ENCODE assay signal across 21 cellular contexts in genomic region chr2:36565712-36566111, GRCh38.
"Had no signal": no experiment of that assay in that cellular context is flagged by ENCODE, and none has a peak within 500 bp of the region (broad histone marks: within the 10 kb centered on the region; RNA-seq: fewer than 3 reads in every experiment).

No MANE protein-coding gene starts in this region.

- H3K4me3 Mint-ChIP-seq: activated naive CD8-positive, alpha-beta T cell treated with anti-CD3 and anti-CD28 coated beads for 36 hours; activated T-cell treated with anti-CD3 and anti-CD28 coated beads, Interleukin-2, amount 50 U/mL, for 24 hours; central memory CD8-positive, alpha-beta T cell; effector memory CD8-positive, alpha-beta T cell had no signal

- ATAC-seq: effector memory CD8-positive, alpha-beta T cell; left lobe of liver; lower lobe of right lung; mucosa of descending colon; stimulated activated naive CD8-positive, alpha-beta T cell treated with anti-CD3 and anti-CD28 coated beads, Interleukin-15, Interleukin-2, amounts not matched to agents 100 U/mL and 50 U/mL, for 24 hours; upper lobe of right lung had no signal

- H3K27me3 Mint-ChIP-seq: activated naive CD8-positive, alpha-beta T cell treated with anti-CD3 and anti-CD28 coated beads for 36 hours; activated T-cell treated with anti-CD3 and anti-CD28 coated beads, Interleukin-2, amount 50 U/mL, for 24 hours; central memory CD8-positive, alpha-beta T cell; effector memory CD8-positive, alpha-beta T cell; progenitor cell of endocrine pancreas had no signal

- H3K9me3 ChIP-seq: esophagus squamous epithelium, lower lobe of right lung, mucosa of descending colon, upper lobe of right lung had no signal

- H3K36me3 ChIP-seq: upper lobe of right lung had no signal

- H3K27ac Mint-ChIP-seq: activated naive CD8-positive, alpha-beta T cell treated with anti-CD3 and anti-CD28 coated beads for 36 hours; activated T-cell treated with anti-CD3 and anti-CD28 coated beads, Interleukin-2, amount 50 U/mL, for 24 hours; effector memory CD8-positive, alpha-beta T cell; progenitor cell of endocrine pancreas had no signal

- DNase-seq: activated CD4-positive, alpha-beta T cell treated with anti-CD3 and anti-CD28 coated beads for 1 hour; activated CD8-positive, alpha-beta memory T cell treated with anti-CD3 and anti-CD28 coated beads for 24 hours; activated CD8-positive, alpha-beta memory T cell treated with anti-CD3 and anti-CD28 coated beads, Interleukin-2, amount 50 U/mL, for 4 hours; activated naive CD4-positive, alpha-beta T cell treated with Interleukin-2 at 50 U/mL for 16 hours; activated naive CD8-positive, alpha-beta T cell treated with anti-CD3 and anti-CD28 coated beads for 36 hours; activated T-cell treated with anti-CD3 and anti-CD28 coated beads, Interleukin-2, amount 50 U/mL, for 24 hours; dorsolateral prefrontal cortex; effector memory CD8-positive, alpha-beta T cell; esophagus squamous epithelium; kidney; lower lobe of right lung; mesendoderm; mucosa of descending colon; nephron progenitor cell; occipital lobe; stimulated activated CD4-positive, alpha-beta T cell treated with anti-CD3 and anti-CD28 coated beads, Interleukin-4, amount 100 ng/mL, for 24 hours; stimulated activated naive CD8-positive, alpha-beta T cell treated with anti-CD3 and anti-CD28 coated beads, Interleukin-15, Interleukin-2, amounts not matched to agents 100 U/mL and 50 U/mL, for 24 hours; upper lobe of right lung had no signal

- H3K9me3 Mint-ChIP-seq: activated naive CD8-positive, alpha-beta T cell treated with anti-CD3 and anti-CD28 coated beads for 36 hours; activated T-cell treated with anti-CD3 and anti-CD28 coated beads, Interleukin-2, amount 50 U/mL, for 24 hours; central memory CD8-positive, alpha-beta T cell; effector memory CD8-positive, alpha-beta T cell; nephron progenitor cell had no signal

- H3K4me1 Mint-ChIP-seq: activated naive CD8-positive, alpha-beta T cell treated with anti-CD3 and anti-CD28 coated beads for 36 hours had no signal

- H3K27ac ChIP-seq: esophagus squamous epithelium, lower lobe of right lung, upper lobe of right lung had no signal

- H3K4me3 ChIP-seq: esophagus squamous epithelium, lower lobe of right lung, mucosa of descending colon, upper lobe of right lung had no signal

- H3K27me3 ChIP-seq: dorsolateral prefrontal cortex, esophagus squamous epithelium, upper lobe of right lung had no signal
